In genomic region chr9:114198249-114199040, GRCh38 we compare ENCODE assay signal across 32 cellular contexts. TPM values are rescaled to one million over a fixed set of nuclear protein-coding genes. Genes with fewer than 3 reads are reported as not detected.
"Had no signal": no experiment of that assay in that cellular context is flagged by ENCODE, and none has a peak within 500 bp of the region (broad histone marks: within the 10 kb centered on the region; RNA-seq: fewer than 3 reads in every experiment).

No MANE protein-coding gene starts in this region.

- H3K36me3 ChIP-seq: brain microvascular endothelial cell, Peyer's patch, SJSA1 had no signal

- FAIRE-seq: K562, TTC549 had no signal

- H3K4me3 ChIP-seq: K562, Peyer's patch, SJSA1 had no signal

- DNase-seq: activated CD4-positive, alpha-beta T cell treated with anti-CD3 and anti-CD28 coated beads, Interleukin-2, amount 10 ng/mL, durations not matched to agents 24 days and 14 days; activated CD4-positive, alpha-beta T cell treated with anti-CD3 and anti-CD28 coated beads, Interleukin-2, amount 50 U/mL, for 4 hours; activated CD8-positive, alpha-beta T cell treated with anti-CD3 and anti-CD28 coated beads for 36 hours; activated effector memory CD4-positive, alpha-beta T cell treated with anti-CD3 and anti-CD28 coated beads, Interleukin-2, amount 50 U/mL, for 16 hours; activated naive CD4-positive, alpha-beta T cell; activated naive CD4-positive, alpha-beta T cell treated with anti-CD3 and anti-CD28 coated beads, Interleukin-2, amount 50 U/mL, for 16 hours; activated naive CD8-positive, alpha-beta T cell treated with anti-CD3 and anti-CD28 coated beads for 36 hours; activated T-cell treated with anti-CD3 and anti-CD28 coated beads, Interleukin-2, amount 50 U/mL, for 1 hour; activated T-cell treated with anti-CD3 and anti-CD28 coated beads, Interleukin-2, amount 50 U/mL, for 72 hours; amniotic stem cell; aorta; brain microvascular endothelial cell; NCI-H1092 treated with DMSO at 0.1 percent for 48 hours; NCI-H1417; NCI-H146; NCI-H187; NCI-H2081; NCI-H226; NCI-H446 treated with DMSO at 0.1 percent for 48 hours; NCI-H524; NK-92 treated with Interleukin-12 subunit alpha and Interleukin-12 subunit beta, amount 100 ng/mL, for 24 hours; PC-3; Peyer's patch; RPMI8226; SHP77 treated with DMSO at 0.1 percent for 48 hours; SK-N-SH had no signal

- H3K27ac ChIP-seq: brain microvascular endothelial cell, Peyer's patch, SJSA1 had no signal

- H3K9ac ChIP-seq: SK-N-SH had no signal

- H3K4me1 ChIP-seq: Peyer's patch had no signal

- H3K27me3 ChIP-seq: brain microvascular endothelial cell, Peyer's patch, SJSA1 had no signal

- H3K9me3 Mint-ChIP-seq: activated CD4-positive, alpha-beta T cell treated with anti-CD3 and anti-CD28 coated beads, Interleukin-2, amount 10 ng/mL, durations not matched to agents 24 days and 14 days; activated CD8-positive, alpha-beta T cell treated with anti-CD3 and anti-CD28 coated beads for 36 hours; activated naive CD8-positive, alpha-beta T cell treated with anti-CD3 and anti-CD28 coated beads for 36 hours; activated T-cell treated with anti-CD3 and anti-CD28 coated beads, Interleukin-2, amount 50 U/mL, for 72 hours; activated T-helper 17 cell treated with anti-CD3 and anti-CD28 coated beads, Interleukin-2, amount 50 U/mL, for 72 hours; T-helper 1 cell treated with Interleukin-12 subunit alpha and Interleukin-12 subunit beta and Interleukin-4 antibody, amounts not matched to agents 30 μg/mL and 1 μg/mL, for 36 hours; T-helper 2 cell treated with Interferon-gamma antibody and Interleukin-4, amounts not matched to agents 5 μg/mL and 100 μg/mL, for 36 hours had no signal

- H3K9me3 ChIP-seq: Peyer's patch, SJSA1, SK-N-SH had no signal

- H3K4me1 Mint-ChIP-seq: activated CD4-positive, alpha-beta T cell treated with anti-CD3 and anti-CD28 coated beads, Interleukin-2, amount 10 ng/mL, durations not matched to agents 24 days and 14 days; activated naive CD8-positive, alpha-beta T cell treated with anti-CD3 and anti-CD28 coated beads for 36 hours; activated T-helper 17 cell treated with anti-CD3 and anti-CD28 coated beads, Interleukin-2, amount 50 U/mL, for 72 hours had no signal

- H3K36me3 Mint-ChIP-seq: activated naive CD8-positive, alpha-beta T cell treated with anti-CD3 and anti-CD28 coated beads for 36 hours had no signal

- ATAC-seq: activated CD8-positive, alpha-beta T cell treated with anti-CD3 and anti-CD28 coated beads for 36 hours; activated T-cell treated with anti-CD3 and anti-CD28 coated beads, Interleukin-2, amount 50 U/mL, for 72 hours; activated T-helper 17 cell treated with anti-CD3 and anti-CD28 coated beads, Interleukin-2, amount 50 U/mL, for 72 hours; K562; PC-3 had no signal

- H3K27ac Mint-ChIP-seq: activated CD4-positive, alpha-beta T cell treated with anti-CD3 and anti-CD28 coated beads, Interleukin-2, amount 10 ng/mL, durations not matched to agents 24 days and 14 days; activated CD8-positive, alpha-beta T cell treated with anti-CD3 and anti-CD28 coated beads for 36 hours; activated naive CD8-positive, alpha-beta T cell treated with anti-CD3 and anti-CD28 coated beads for 36 hours; activated T-cell treated with anti-CD3 and anti-CD28 coated beads, Interleukin-2, amount 50 U/mL, for 72 hours; activated T-helper 17 cell treated with anti-CD3 and anti-CD28 coated beads, Interleukin-2, amount 50 U/mL, for 72 hours; T-helper 1 cell treated with Interleukin-12 subunit alpha and Interleukin-12 subunit beta and Interleukin-4 antibody, amounts not matched to agents 30 μg/mL and 1 μg/mL, for 36 hours; T-helper 2 cell treated with Interferon-gamma antibody and Interleukin-4, amounts not matched to agents 5 μg/mL and 100 μg/mL, for 36 hours had no signal

- H3K4me3 Mint-ChIP-seq: activated CD4-positive, alpha-beta T cell treated with anti-CD3 and anti-CD28 coated beads, Interleukin-2, amount 10 ng/mL, durations not matched to agents 24 days and 14 days; activated CD8-positive, alpha-beta T cell treated with anti-CD3 and anti-CD28 coated beads for 36 hours; activated naive CD8-positive, alpha-beta T cell treated with anti-CD3 and anti-CD28 coated beads for 36 hours; activated T-cell treated with anti-CD3 and anti-CD28 coated beads, Interleukin-2, amount 50 U/mL, for 72 hours; activated T-helper 17 cell treated with anti-CD3 and anti-CD28 coated beads, Interleukin-2, amount 50 U/mL, for 72 hours; T-helper 1 cell treated with Interleukin-12 subunit alpha and Interleukin-12 subunit beta and Interleukin-4 antibody, amounts not matched to agents 30 μg/mL and 1 μg/mL, for 36 hours; T-helper 2 cell treated with Interferon-gamma antibody and Interleukin-4, amounts not matched to agents 5 μg/mL and 100 μg/mL, for 36 hours had no signal

- H3K27me3 Mint-ChIP-seq: activated CD4-positive, alpha-beta T cell treated with anti-CD3 and anti-CD28 coated beads, Interleukin-2, amount 10 ng/mL, durations not matched to agents 24 days and 14 days; activated naive CD8-positive, alpha-beta T cell treated with anti-CD3 and anti-CD28 coated beads for 36 hours; activated T-helper 17 cell treated with anti-CD3 and anti-CD28 coated beads, Interleukin-2, amount 50 U/mL, for 72 hours had no signal

RNA-seq across cellular contexts. Expression of gene COL27A1, which starts 43.1 kb away (rescaled TPM):
- polyA plus RNA-seq: K562 had no signal
